16 cellular contexts compared by ENCODE assay signal in genomic region chrX:150291014-150291413, GRCh38.
DNase-seq lines count a peak whose midpoint lies in the region; ATAC-seq and TF ChIP-seq lines count a peak whose summit lies in the region.
"Had no signal": no experiment of that assay in that cellular context is flagged by ENCODE, and none has a peak within 500 bp of the region (broad histone marks: within the 10 kb centered on the region; RNA-seq: fewer than 3 reads in every experiment).

No MANE protein-coding gene starts in this region.

- H3K4me1 ChIP-seq in left lung = no peaks in the 10 kb centered on the region
- no peaks in the 10 kb centered on the region for H3K4me1 ChIP-seq in vagina
- no peaks in the 10 kb centered on the region for H3K4me1 ChIP-seq in gastrocnemius medialis
- H3K4me1 ChIP-seq in trophoblast cell (ENCODE audit: control insufficient read depth in 1 of 2, insufficient read depth in 2 of 2, low read length in 2 of 2) = no peaks in the 10 kb centered on the region
- H3K4me1 ChIP-seq: HAP-1, left ventricle myocardium inferior, SJSA1, upper lobe of left lung had no signal

- H3K4me2 ChIP-seq in trophoblast cell (ENCODE audit: low read length) = no peak overlapping the region

- H3K9me3 ChIP-seq in left lung (no peaks in the 10 kb centered on the region), vagina (no peaks in the 10 kb centered on the region), gastrocnemius medialis (no peaks in the 10 kb centered on the region), trophoblast cell (ENCODE audit: insufficient read depth, low read depth, low read length) (no peaks in the 10 kb centered on the region)
- H3K9me3 ChIP-seq: HAP-1, left ventricle myocardium inferior, neutrophil, SJSA1, upper lobe of left lung had no signal

- no peak overlapping the region for H2AK5ac ChIP-seq in trophoblast cell (ENCODE audit: low read length)

- H4K12ac ChIP-seq in trophoblast cell (ENCODE audit: low read depth, low read length) = no peak overlapping the region

- no peaks in the 10 kb centered on the region for H3K27me3 ChIP-seq in left lung
- no peaks in the 10 kb centered on the region for H3K27me3 ChIP-seq in vagina
- no peaks in the 10 kb centered on the region for H3K27me3 ChIP-seq in gastrocnemius medialis
- H3K27me3 ChIP-seq in trophoblast cell (ENCODE audit: insufficient read depth, low read length) = no peaks in the 10 kb centered on the region
- H3K27me3 ChIP-seq: neutrophil, SJSA1, upper lobe of left lung had no signal

- DNase-seq in RPMI7951 (ENCODE audit: low read depth) (peak; percentile 95), epidermal melanocyte (ENCODE audit: insufficient read length, low spot score) (peak; percentile 36), left lung (no peak), vagina (ENCODE audit: extremely low spot score in 2 of 2) (peak; percentile 70 to 77), gastrocnemius medialis (no peak), trophoblast cell (no peak), NCI-H748 (lab: John Stamatoyannopoulos, UW; ENCODE audit: unreplicated experiment) (no peak)
- DNase-seq: activated B cell treated with CpG ODN at 0.5 μM for 24 hours; activated CD4-positive, alpha-beta memory T cell treated with anti-CD3 and anti-CD28 coated beads for 36 hours; AML-193; left ventricle myocardium inferior; stimulated activated naive CD4-positive, alpha-beta T cell; upper lobe of left lung had no signal

- ATAC-seq in left lung (peak; percentile 57), gastrocnemius medialis (no peak)

- WGBS in trophoblast cell (ENCODE audit: extremely low coverage, insufficient coverage, insufficient read length) = no CpG with 5 or more reads among the region's 5 CpGs

- no peak overlapping the region for H2AFZ ChIP-seq in trophoblast cell (ENCODE audit: insufficient read depth, low read length, poor library complexity)

- no peak overlapping the region for H3K18ac ChIP-seq in trophoblast cell (ENCODE audit: low read length)

- no peak overlapping the region for H3K27ac ChIP-seq in left lung
- no peak overlapping the region for H3K27ac ChIP-seq in vagina
- H3K27ac ChIP-seq in gastrocnemius medialis = no peak overlapping the region
- no peak overlapping the region for H3K27ac ChIP-seq in trophoblast cell (ENCODE audit: low read depth, low read length)
- H3K27ac ChIP-seq: left ventricle myocardium inferior, neutrophil, SJSA1, upper lobe of left lung had no signal

- H2BK120ac ChIP-seq in trophoblast cell (ENCODE audit: insufficient read depth, low read length, poor library complexity) = no peak overlapping the region

- H4K8ac ChIP-seq in trophoblast cell (ENCODE audit: low read depth, low read length) = no peak overlapping the region

- TF ChIP-seq CTCF in left lung (IDR thresholded peaks at IDR 0.05) (no peak), vagina (IDR thresholded peaks at IDR 0.05) (no peak), gastrocnemius medialis (IDR thresholded peaks at IDR 0.05 in 4 of 5, conservative IDR thresholded peaks at IDR 0.05 in 1 of 5) (no peak)

- H2BK12ac ChIP-seq in trophoblast cell (ENCODE audit: low read length) = no peak overlapping the region

- no peak overlapping the region for H3K23ac ChIP-seq in trophoblast cell (ENCODE audit: low read length)

- H2BK5ac ChIP-seq in trophoblast cell (ENCODE audit: low read depth, low read length, poor library complexity) = no peak overlapping the region

- H3K4me3 ChIP-seq in left lung = no peak overlapping the region
- H3K4me3 ChIP-seq in vagina = no peak overlapping the region
- H3K4me3 ChIP-seq in gastrocnemius medialis = no peak overlapping the region
- H3K4me3 ChIP-seq in trophoblast cell (ENCODE audit: low read depth, low read length) = no peak overlapping the region
- H3K4me3 ChIP-seq: HAP-1, left ventricle myocardium inferior, SJSA1, upper lobe of left lung had no signal

- H3K79me1 ChIP-seq in trophoblast cell (ENCODE audit: low read length) = no peaks in the 10 kb centered on the region

- H3K14ac ChIP-seq in trophoblast cell (ENCODE audit: low read length) = no peak overlapping the region

- H3K79me2 ChIP-seq in trophoblast cell (ENCODE audit: control insufficient read depth, insufficient read depth, low read length, poor library complexity) = no peaks in the 10 kb centered on the region

- no peak overlapping the region for H4K91ac ChIP-seq in trophoblast cell (ENCODE audit: low read depth, low read length)

- no peak overlapping the region for H3K9ac ChIP-seq in trophoblast cell (ENCODE audit: low read length)

- H3K4ac ChIP-seq in trophoblast cell (ENCODE audit: low read depth, low read length) = no peak overlapping the region

- intact Hi-C loops in left lung (cut with DNase I) = no loop called here
- intact Hi-C loops in vagina (cut with DNase I) = no loop called here
- intact Hi-C loops in gastrocnemius medialis (cut with DNase I; ENCODE audit: low total_unique reads) = no loop called here

- no peak for TF ChIP-seq POLR2A in vagina (IDR thresholded peaks at IDR 0.05)
- no peak for TF ChIP-seq POLR2A in gastrocnemius medialis (IDR thresholded peaks at IDR 0.05)

- H3K36me3 ChIP-seq in left lung (no peaks in the 10 kb centered on the region), vagina (no peaks in the 10 kb centered on the region), gastrocnemius medialis (no peaks in the 10 kb centered on the region), trophoblast cell (ENCODE audit: control insufficient read depth in 1 of 2, insufficient read depth in 2 of 2, low read length in 2 of 2) (no peaks in the 10 kb centered on the region)
- H3K36me3 ChIP-seq: HAP-1, left ventricle myocardium inferior, neutrophil, SJSA1, upper lobe of left lung had no signal

- in situ Hi-C loops in gastrocnemius medialis (cut with MboI; ENCODE audit: low sequenced_read_pairs in 4 of 4) = no loop called here

Comparison
In these comparisons a context has a peak if more than half of its experiments do, and no peak if none do; other contexts are left out.
1. DNase-seq: peak in RPMI7951 (single experiment), epidermal melanocyte (single experiment) and vagina (2 of 2); none in left lung (0 of 2), gastrocnemius medialis (0 of 2), trophoblast cell (0 of 2) and NCI-H748 (single experiment).